ENCODE assay signal across 15 cellular contexts in genomic region chr3:30908466-30909037, GRCh38. TPM values are rescaled to one million over a fixed set of nuclear protein-coding genes. Genes with fewer than 3 reads are reported as not detected.
DNase-seq lines count a peak whose midpoint lies in the region; ATAC-seq and TF ChIP-seq lines count a peak whose summit lies in the region.
"Had no signal": no experiment of that assay in that cellular context is flagged by ENCODE, and none has a peak within 500 bp of the region (broad histone marks: within the 10 kb centered on the region; RNA-seq: fewer than 3 reads in every experiment).

No MANE protein-coding gene starts in this region.

- H3K27ac Mint-ChIP-seq in WTC11, result no peak overlapping the region
- no peak overlapping the region for H3K27ac Mint-ChIP-seq in CD4-positive, alpha-beta T cell
- no peak overlapping the region for H3K27ac Mint-ChIP-seq in endodermal cell

- peaks cover 32% of the 10 kb centered on the region for H3K4me1 Mint-ChIP-seq in WTC11
- no peaks in the 10 kb centered on the region for H3K4me1 Mint-ChIP-seq in CD4-positive, alpha-beta T cell (ENCODE audit: low read depth)
- peaks cover 17% of the 10 kb centered on the region for H3K4me1 Mint-ChIP-seq in endodermal cell

- no peak for TF ChIP-seq CTCF in WTC11 (IDR thresholded peaks at IDR 0.05)
- no peak for TF ChIP-seq CTCF in CD4-positive, alpha-beta T cell (IDR thresholded peaks at IDR 0.05)
- no peak for TF ChIP-seq CTCF in endodermal cell (conservative IDR thresholded peaks at IDR 0.05)

- H3K27me3 Mint-ChIP-seq in WTC11 (ENCODE audit: low read depth) (peaks cover 28% of the 10 kb centered on the region), endodermal cell (ENCODE audit: insufficient read depth) (no peaks in the 10 kb centered on the region)
- H3K27me3 Mint-ChIP-seq in CD4-positive, alpha-beta T cell, result no peaks in the 10 kb centered on the region

- H3K27me3 ChIP-seq in HAP-1 (ENCODE audit: low read depth) (no peaks in the 10 kb centered on the region), endodermal cell (ENCODE audit: control insufficient read depth, insufficient read depth, low read length, poor library complexity, severe bottlenecking) (no peaks in the 10 kb centered on the region)
- no peaks in the 10 kb centered on the region for H3K27me3 ChIP-seq in CD4-positive, alpha-beta T cell (ENCODE audit: control insufficient read depth, insufficient read depth, low read length)
- H3K27me3 ChIP-seq: SJSA1 had no signal

- H3K4me3 Mint-ChIP-seq in WTC11 (no peak overlapping the region), endodermal cell (no peak overlapping the region)
- no peak overlapping the region for H3K4me3 Mint-ChIP-seq in CD4-positive, alpha-beta T cell

- 67% methylated on average over 5 to 7 of the region's 7 CpGs for WGBS in endodermal cell (ENCODE audit: insufficient coverage in 1 of 2, insufficient read length in 1 of 2), 2 experiments

- H3K4me1 ChIP-seq in HAP-1 (peaks cover 17% of the 10 kb centered on the region), endodermal cell (ENCODE audit: control insufficient read depth, insufficient read depth, low read length) (peaks cover 8% of the 10 kb centered on the region)
- H3K4me1 ChIP-seq: SJSA1 had no signal

- in situ Hi-C loops in HAP-1 (cut with MboI; ENCODE audit: low sequenced_read_pairs), result no loop called here

- peak; percentile 54; the same call in 1 of the 2 replicates for ATAC-seq in WTC11
- no peak for ATAC-seq in CD4-positive, alpha-beta T cell (ENCODE audit: poor library complexity)
- no peak for ATAC-seq in GM18511 (IDR thresholded peaks at IDR 0.05; ENCODE audit: unreplicated experiment)
- ATAC-seq: HCT116 had no signal

- POLR2A ChIA-PET in WTC11 (lab: Charles Lee), result no interaction called here
- POLR2A ChIA-PET in CD4-positive, alpha-beta T cell (lab: Charles Lee), result no interaction called here

- no peak overlapping the region for H3K27ac ChIP-seq in CD4-positive, alpha-beta T cell (ENCODE audit: low read depth, low read length)
- no peak overlapping the region for H3K27ac ChIP-seq in endodermal cell (ENCODE audit: low read depth, low read length)
- H3K27ac ChIP-seq: C4-2B, SJSA1 had no signal

- H3K36me3 ChIP-seq in HAP-1 (replicated peaks) (no peaks in the 10 kb centered on the region), endodermal cell (ENCODE audit: control insufficient read depth, insufficient read depth, low read length) (no peaks in the 10 kb centered on the region)
- H3K36me3 ChIP-seq: SJSA1 had no signal

- DNase-seq in HAP-1 (ENCODE audit: low spot score in 2 of 2) (peak; percentile 37 to 76), NCI-H1436 (lab: John Stamatoyannopoulos, UW) (peak; percentile 32), NCI-H345 treated with DMSO at 0.1 percent for 48 hours (lab: John Stamatoyannopoulos, UW; ENCODE audit: unreplicated experiment) (peak; percentile 8), WTC11 (ENCODE audit: low spot score) (no peak), endodermal cell (no peak)
- no peak for DNase-seq in CD4-positive, alpha-beta T cell
- DNase-seq: Caco-2, DMS53, NCI-H187, NCI-H2227 treated with DMSO at 0.1 percent for 48 hours, NCI-H82 had no signal

- H3K9me3 Mint-ChIP-seq in WTC11, result peaks cover 8% of the 10 kb centered on the region
- H3K9me3 Mint-ChIP-seq in CD4-positive, alpha-beta T cell, result peaks cover 3% of the 10 kb centered on the region
- no peaks in the 10 kb centered on the region for H3K9me3 Mint-ChIP-seq in endodermal cell

- H3K9me3 ChIP-seq in HAP-1 (no peaks in the 10 kb centered on the region), endodermal cell (ENCODE audit: control insufficient read depth, low read length) (no peaks in the 10 kb centered on the region)
- H3K9me3 ChIP-seq in CD4-positive, alpha-beta T cell (ENCODE audit: control insufficient read depth, low read length), result no peaks in the 10 kb centered on the region
- H3K9me3 ChIP-seq: Caco-2, SJSA1 had no signal

- no peak overlapping the region for H3K4me3 ChIP-seq in HAP-1
- no peak overlapping the region for H3K4me3 ChIP-seq in endodermal cell (ENCODE audit: low read length)
- H3K4me3 ChIP-seq: SJSA1 had no signal

- no peak overlapping the region for H3K9ac ChIP-seq in endodermal cell (ENCODE audit: extremely low read depth, low read length, poor library complexity, severe bottlenecking)

- intact Hi-C loops in CD4-positive, alpha-beta T cell (cut with DNase I, micrococcal nuclease), result no loop called here

- H3K36me3 Mint-ChIP-seq in WTC11 (no peaks in the 10 kb centered on the region), endodermal cell (ENCODE audit: low read depth) (no peaks in the 10 kb centered on the region)
- no peaks in the 10 kb centered on the region for H3K36me3 Mint-ChIP-seq in CD4-positive, alpha-beta T cell (ENCODE audit: low read depth)

- CTCF ChIA-PET in WTC11 (lab: Charles Lee), result interaction anchor here (1.4 kb wide), 1 partner anchor 224 kb away, joined by 5 read pairs; no protein-coding TSS in a partner anchor
- CTCF ChIA-PET in CD4-positive, alpha-beta T cell (lab: Charles Lee), result no interaction called here

TF ChIP-seq in WTC11, 78 proteins besides CTCF, POLR2A, EP300 and RAD21:
- TF ChIP-seq IRF2 (CRISPR knock-in tag; IDR thresholded peaks at IDR 0.05; ENCODE audit: borderline replicate concordance, low read depth), result no peak
- TF ChIP-seq USF1 (CRISPR knock-in tag; IDR thresholded peaks at IDR 0.05), result no peak
- no peak for TF ChIP-seq NFYB (CRISPR knock-in tag; conservative IDR thresholded peaks at IDR 0.05; ENCODE audit: low read depth)
- no peak for TF ChIP-seq ZNF317 (CRISPR knock-in tag; IDR thresholded peaks at IDR 0.05; ENCODE audit: borderline replicate concordance, low read depth)
- no peak for TF ChIP-seq TP53 (CRISPR knock-in tag; IDR thresholded peaks at IDR 0.05)

RNA-seq across cellular contexts. Expression of gene GADL1, which starts 14.1 kb away (rescaled TPM):
- total RNA-seq in WTC11 (2021) (0.05 to 0.18 TPM (median 0.15 TPM) in 3 replicates), endodermal cell (under 1 TPM in 1 of 2 donors, not detected in 1; 0.11 TPM)
- total RNA-seq in CD4-positive, alpha-beta T cell, result not detected
- polyA plus RNA-seq in endodermal cell (2013, experiment 1 of 2), result 0.07 TPM
- polyA plus RNA-seq in endodermal cell (2013, experiment 2 of 2), result 0.17 TPM

Comparison
In these comparisons a context has a peak if more than half of its experiments do, and no peak if none do; other contexts are left out.
1. DNase-seq: peak in HAP-1 (2 of 2), NCI-H1436 (single experiment) and NCI-H345 treated with DMSO at 0.1 percent for 48 hours (single experiment); none in WTC11 (single experiment), CD4-positive, alpha-beta T cell (0 of 10) and endodermal cell (single experiment).